ENCODE assay signal across 16 cellular contexts in the genomic region with DNA sequence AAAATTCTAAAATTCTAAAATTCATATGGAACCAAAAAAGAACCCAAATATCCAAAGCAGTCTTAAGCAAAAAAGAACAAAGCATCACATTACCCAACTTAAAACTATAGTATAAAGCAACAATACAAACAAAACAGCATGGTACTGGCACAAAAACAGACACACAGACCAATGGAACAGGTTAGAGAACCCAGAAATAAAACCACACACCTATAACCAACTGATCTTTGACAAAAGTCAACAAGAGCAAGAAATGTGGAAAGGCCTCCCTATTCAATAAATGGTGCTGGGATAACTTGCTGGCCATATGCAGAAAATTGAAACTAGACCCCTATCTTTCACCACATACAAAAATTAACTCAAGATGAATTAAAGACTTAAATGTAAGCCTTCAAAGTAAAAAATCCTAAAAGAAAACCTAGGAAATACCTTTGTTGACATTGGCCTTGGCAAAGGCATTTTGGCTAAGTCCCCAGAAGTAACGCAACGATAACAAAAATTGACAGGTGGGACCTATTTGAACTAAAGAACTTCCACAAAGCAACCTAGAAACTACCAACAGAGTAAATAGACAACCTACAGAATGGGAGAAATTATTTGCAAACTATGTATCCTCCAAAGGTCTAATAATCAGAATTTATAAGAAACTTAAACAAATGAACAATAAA.
"Had no signal": no experiment of that assay in that cellular context is flagged by ENCODE, and none has a peak within 500 bp of the region (broad histone marks: within the 10 kb centered on the region; RNA-seq: fewer than 3 reads in every experiment).

No MANE protein-coding gene starts in this region.

- H3K4me1 ChIP-seq: parathyroid adenoma had no signal

- H3K27me3 ChIP-seq: foreskin keratinocyte, neutrophil, tibial artery had no signal

- DNase-seq: activated B cell treated with CpG ODN at 0.5 μM for 24 hours; activated CD4-positive, alpha-beta memory T cell treated with anti-CD3 and anti-CD28 coated beads for 36 hours; activated CD4-positive, alpha-beta T cell treated with anti-CD3 and anti-CD28 coated beads for 4 hours; activated naive CD4-positive, alpha-beta T cell treated with anti-CD3 and anti-CD28 coated beads for 36 hours; activated T-cell treated with anti-CD3 and anti-CD28 coated beads for 4 hours; effector memory CD4-positive, alpha-beta T cell; foreskin keratinocyte; hippocampal formation; left colon; stimulated activated CD8-positive, alpha-beta memory T cell treated with anti-CD3 and anti-CD28 coated beads, Interleukin-4, amount 100 ng/mL, for 48 hours; stimulated activated naive CD4-positive, alpha-beta T cell; tibial artery had no signal

- H3K4me1 Mint-ChIP-seq: activated B cell treated with CpG ODN at 0.5 μM for 24 hours had no signal

- H3K27ac ChIP-seq: foreskin keratinocyte, neutrophil, parathyroid adenoma, tibial artery had no signal

- H3K9ac ChIP-seq: parathyroid adenoma had no signal

- ATAC-seq: foreskin keratinocyte; left colon; natural killer cell treated with Interleukin-12 subunit alpha and Interleukin-12 subunit beta and Interleukin-15 and Interleukin-18, amount 100 ng/mL, for 72 hours had no signal

- H3K27ac Mint-ChIP-seq: activated B cell treated with CpG ODN at 0.5 μM for 24 hours; activated CD4-positive, alpha-beta memory T cell treated with anti-CD3 and anti-CD28 coated beads for 36 hours; natural killer cell treated with Interleukin-12 subunit alpha and Interleukin-12 subunit beta and Interleukin-15 and Interleukin-18, amount 100 ng/mL, for 72 hours had no signal

- H3K79me2 ChIP-seq: parathyroid adenoma had no signal

- H2AFZ ChIP-seq: parathyroid adenoma had no signal

- H3K36me3 ChIP-seq: tibial artery had no signal

- H3K27me3 Mint-ChIP-seq: activated B cell treated with CpG ODN at 0.5 μM for 24 hours; activated CD4-positive, alpha-beta memory T cell treated with anti-CD3 and anti-CD28 coated beads for 36 hours; natural killer cell treated with Interleukin-12 subunit alpha and Interleukin-12 subunit beta and Interleukin-15 and Interleukin-18, amount 100 ng/mL, for 72 hours had no signal

- H3K36me3 Mint-ChIP-seq: natural killer cell treated with Interleukin-12 subunit alpha and Interleukin-12 subunit beta and Interleukin-15 and Interleukin-18, amount 100 ng/mL, for 72 hours had no signal

- H3K9me3 Mint-ChIP-seq: activated B cell treated with CpG ODN at 0.5 μM for 24 hours; activated CD4-positive, alpha-beta memory T cell treated with anti-CD3 and anti-CD28 coated beads for 36 hours; activated naive CD4-positive, alpha-beta T cell treated with anti-CD3 and anti-CD28 coated beads for 36 hours; natural killer cell treated with Interleukin-12 subunit alpha and Interleukin-12 subunit beta and Interleukin-15 and Interleukin-18, amount 100 ng/mL, for 72 hours had no signal

- H3K4me3 ChIP-seq: lung, tibial artery had no signal

- H3K4me3 Mint-ChIP-seq: activated B cell treated with CpG ODN at 0.5 μM for 24 hours; activated CD4-positive, alpha-beta memory T cell treated with anti-CD3 and anti-CD28 coated beads for 36 hours; activated naive CD4-positive, alpha-beta T cell treated with anti-CD3 and anti-CD28 coated beads for 36 hours; natural killer cell treated with Interleukin-12 subunit alpha and Interleukin-12 subunit beta and Interleukin-15 and Interleukin-18, amount 100 ng/mL, for 72 hours had no signal

- H3K9me3 ChIP-seq: neutrophil, tibial artery had no signal
